8 cellular contexts compared by ENCODE assay signal in genomic region chr11:111977141-111978027, GRCh38. TPM values are rescaled to one million over a fixed set of nuclear protein-coding genes. Genes with fewer than 3 reads are reported as not detected.
DNase-seq lines count a peak whose midpoint lies in the region; ATAC-seq, FAIRE-seq and TF ChIP-seq lines count a peak whose summit lies in the region.

No MANE protein-coding gene starts in this region.

- FAIRE-seq in HepG2 (lab: Jason Lieb, UNC) (no peak), kidney (lab: Jason Lieb, UNC) (no peak)

- intact Hi-C loops in HepG2 (cut with micrococcal nuclease; ENCODE audit: unreplicated experiment) (no loop called here), kidney (cut with DNase I) (no loop called here)

- H3K27me3 ChIP-seq in liver (ENCODE audit: control insufficient read depth in 4 of 4, insufficient read depth in 4 of 4, low read length in 3 of 4) (no peaks in the 10 kb centered on the region), HepG2 (ENCODE audit: control insufficient read depth in 1 of 2, insufficient read depth in 2 of 2, low read length in 2 of 2) (no peaks in the 10 kb centered on the region), smooth muscle cell (ENCODE audit: low read depth) (no peaks in the 10 kb centered on the region)

- no peaks in the 10 kb centered on the region for H3K9me3 Mint-ChIP-seq in chondrocyte (ENCODE audit: low read depth)

- H3K4me1 Mint-ChIP-seq in chondrocyte (ENCODE audit: low read depth), result peaks cover 54% of the 10 kb centered on the region

- H3K36me3 ChIP-seq in liver (ENCODE audit: control insufficient read depth in 4 of 4, insufficient read depth in 3 of 4, low read depth in 1 of 4, low read length in 3 of 4) (peaks cover 0 to 2% (median 0%) of the 10 kb centered on the region in 4 donors), HepG2 (replicated peaks in 1 of 2; ENCODE audit: control insufficient read depth in 1 of 2, insufficient read depth in 2 of 2, low read length in 2 of 2) (peaks cover 5 to 40% of the 10 kb centered on the region in 2 experiments; a peak in 4 of 5 replicates), kidney (ENCODE audit: control insufficient read depth in 1 of 2, insufficient read depth in 2 of 2, low read length in 2 of 2) (peaks cover 0 to 2% of the 10 kb centered on the region in 2 donors), smooth muscle cell (ENCODE audit: low read depth) (no peaks in the 10 kb centered on the region)

- DNase-seq in HepG2 (ENCODE audit: low spot score) (no peak), chondrocyte (ENCODE audit: low spot score) (peak; percentile 87), kidney (peak; percentile 91), smooth muscle cell (lab: John Stamatoyannopoulos, UW; ENCODE audit: unreplicated experiment) (peak; percentile 59), SKM-1 (lab: John Stamatoyannopoulos, UW; ENCODE audit: unreplicated experiment) (no peak), NCI-H524 treated with DMSO at 0.1 percent for 48 hours (lab: John Stamatoyannopoulos, UW) (no peak)

- H3K27me3 Mint-ChIP-seq in chondrocyte (ENCODE audit: low read depth), result no peaks in the 10 kb centered on the region

- H4K20me1 ChIP-seq in HepG2 (ENCODE audit: insufficient read depth, low read length), result no peaks in the 10 kb centered on the region
- no peaks in the 10 kb centered on the region for H4K20me1 ChIP-seq in smooth muscle cell (ENCODE audit: low read depth)

- H2AFZ ChIP-seq in HepG2 (ENCODE audit: low read length) (no peak overlapping the region), smooth muscle cell (ENCODE audit: low read depth) (peak overlapping the region; percentile 20)

- WGBS in liver, result 5% methylated on average over 67 of the region's 67 CpGs
- 97% methylated on average over 50 of the region's 67 CpGs for WGBS in HepG2 (ENCODE audit: low lambda C conversion rate)
- WGBS in smooth muscle cell (ENCODE audit: low lambda C conversion rate), result under 1% methylated on average over 40 of the region's 67 CpGs

- peak overlapping the region; percentile 20 to 69 (median 61) for H3K4me3 ChIP-seq in liver (ENCODE audit: low read depth in 1 of 3, low read length in 3 of 3)
- no peak overlapping the region for H3K4me3 ChIP-seq in HepG2 (replicated peaks in 1 of 3; ENCODE audit: insufficient read depth in 1 of 3, low read depth in 2 of 3, low read length in 3 of 3)
- H3K4me3 ChIP-seq in kidney (ENCODE audit: low read length in 2 of 2), result peak overlapping the region; percentile 58 to 63
- peak overlapping the region; percentile 55 for H3K4me3 ChIP-seq in smooth muscle cell

- H3K9me3 ChIP-seq in liver (ENCODE audit: control insufficient read depth in 4 of 4, low read length in 3 of 4) (no peaks in the 10 kb centered on the region), HepG2 (ENCODE audit: low read length) (no peaks in the 10 kb centered on the region), kidney (ENCODE audit: control insufficient read depth in 1 of 2, low read length in 2 of 2) (no peaks in the 10 kb centered on the region), smooth muscle cell (replicated peaks; ENCODE audit: low read depth) (no peaks in the 10 kb centered on the region)

- CTCF ChIA-PET in HepG2 (lab: Yijun Ruan, JAX; ENCODE audit: low intra/inter-chr PET ratio, low total read pairs), result no interaction called here

- H3K27ac Mint-ChIP-seq in chondrocyte (ENCODE audit: unreplicated experiment), result peak overlapping the region; percentile 97

- in situ Hi-C loops in HepG2 (cut with HindIII; ENCODE audit: extremely low pct_ligation_motif_present, low pct_unique_long_range_greater_than_20kb), result no loop called here

- no peaks in the 10 kb centered on the region for H3K79me2 ChIP-seq in HepG2 (ENCODE audit: insufficient read depth, low read length)
- peaks cover 8% of the 10 kb centered on the region for H3K79me2 ChIP-seq in smooth muscle cell (ENCODE audit: low read depth)

- POLR2A ChIA-PET in HepG2 (lab: Yijun Ruan, JAX), result no interaction called here

- no peak for TF ChIP-seq POLR2A in HepG2 (IDR thresholded peaks at IDR 0.05; ENCODE audit: insufficient read depth in 1 of 2, low read depth in 2 of 2, low read length in 2 of 2)

- ATAC-seq in HepG2 (no peak), SK-N-SH treated with all-trans-retinoic acid at 6 μM for 48 hours (peak; percentile 89)

- H3K36me3 Mint-ChIP-seq in chondrocyte (ENCODE audit: low read depth), result peaks cover 4% of the 10 kb centered on the region

- peak overlapping the region; percentile 93 for H3K4me3 Mint-ChIP-seq in chondrocyte (ENCODE audit: unreplicated experiment)

- H3K4me2 ChIP-seq in HepG2 (ENCODE audit: low read depth, low read length) (no peak overlapping the region), smooth muscle cell (peak overlapping the region; percentile 93)

- peak overlapping the region in 1 of 2 donors; percentile 19 for H3K9ac ChIP-seq in liver (ENCODE audit: low read depth in 1 of 2, low read length in 2 of 2)
- H3K9ac ChIP-seq in HepG2 (ENCODE audit: insufficient read depth, low read depth, low read length), result no peak overlapping the region
- peak overlapping the region; percentile 42 to 43 for H3K9ac ChIP-seq in kidney (ENCODE audit: low read length in 2 of 2)
- H3K9ac ChIP-seq in smooth muscle cell (ENCODE audit: low read depth), result no peak overlapping the region

- H3K4me1 ChIP-seq in liver (ENCODE audit: control insufficient read depth in 4 of 4, insufficient read depth in 4 of 4, low read length in 3 of 4) (peaks cover 0 to 18% (median 6%) of the 10 kb centered on the region in 4 donors), HepG2 (ENCODE audit: insufficient read depth, low read length) (peaks cover 10% of the 10 kb centered on the region), kidney (ENCODE audit: control insufficient read depth in 1 of 2, insufficient read depth in 1 of 2, low read depth in 1 of 2, low read length in 2 of 2) (peaks cover 0 to 10% of the 10 kb centered on the region in 2 donors), smooth muscle cell (ENCODE audit: low read depth) (peaks cover 29% of the 10 kb centered on the region)

- TF ChIP-seq CTCF in liver (IDR thresholded peaks at IDR 0.05; ENCODE audit: low read depth, low read length, missing input control) (no peak), HepG2 (CRISPR knock-in tag; IDR thresholded peaks at IDR 0.05) (no peak), chondrocyte (IDR thresholded peaks at IDR 0.05) (peak; percentile 20), kidney (IDR thresholded peaks at IDR 0.05; ENCODE audit: borderline replicate concordance, extremely low read depth, insufficient read depth) (no peak), smooth muscle cell (IDR thresholded peaks at IDR 0.05; ENCODE audit: borderline replicate concordance, insufficient read depth, poor library complexity, severe bottlenecking) (no peak)

- H3F3A ChIP-seq in smooth muscle cell (ENCODE audit: low read depth), result peaks cover 20% of the 10 kb centered on the region

- no peak for TF ChIP-seq RAD21 in liver (IDR thresholded peaks at IDR 0.05)
- no peak for TF ChIP-seq RAD21 in HepG2 (CRISPR knock-in tag; IDR thresholded peaks at IDR 0.05)

- TF ChIP-seq EP300 in HepG2 (IDR thresholded peaks at IDR 0.05; ENCODE audit: low read depth in 2 of 2, low read length in 2 of 2) (no peak), HepG2 (CRISPR knock-in tag; IDR thresholded peaks at IDR 0.05; ENCODE audit: borderline replicate concordance) (no peak)

- H3K27ac ChIP-seq in liver (ENCODE audit: low read depth in 1 of 2, low read length in 2 of 2), result peak overlapping the region in 1 of 2 donors; percentile 36
- H3K27ac ChIP-seq in HepG2 (ENCODE audit: extremely low read length, insufficient read depth, low read length), result no peak overlapping the region
- peak overlapping the region; percentile 42 to 70 for H3K27ac ChIP-seq in kidney (ENCODE audit: low read depth in 2 of 2, low read length in 2 of 2)
- no peak overlapping the region for H3K27ac ChIP-seq in smooth muscle cell (ENCODE audit: low read depth)

- no TSS peak for BruUV-seq in HepG2 (replicated peaks; lab: Mats Ljungman, UMichigan)

RNA-seq across cellular contexts. Expression of gene DIXDC1, which starts 40.2 kb away (rescaled TPM):
- total RNA-seq in liver (10 to 100 TPM in 1 of 2 donors, 1 to 10 TPM in 1; 7.3 to 12.5 TPM), HepG2 (2016; rRNA removed; fragmentation: Illumina TruSeq; extraction: Trizol) (25.0 and 29.7 TPM in 2 replicates), chondrocyte (28.0 to 41.9 TPM (median 29.6 TPM) in 3 replicates), kidney (29.5 TPM), smooth muscle cell (19.7 and 24.8 TPM in 2 replicates)
- polyA plus RNA-seq in liver (1 to 10 TPM; 2.8 to 4.1 TPM), HepG2 (2011; rRNA removed) (7.8 and 10.4 TPM in 2 replicates), kidney (ENCODE audit: insufficient read depth, low read depth, low replicate concordance) (7.3 TPM), smooth muscle cell (11.9 and 12.4 TPM in 2 replicates)
- 3.1 and 3.8 TPM in 2 replicates for total RNA-seq in HepG2 (2016; cell fraction: cytosol; rRNA removed; fragmentation: Illumina TruSeq; extraction: Trizol; ENCODE audit: low read depth)
- 25.9 and 27.6 TPM in 2 replicates for total RNA-seq in HepG2 (2016; cell fraction: insoluble cytoplasmic fraction; rRNA removed; fragmentation: Illumina TruSeq; extraction: Trizol)
- total RNA-seq in HepG2 (2016; cell fraction: membrane; rRNA removed; fragmentation: Illumina TruSeq; extraction: Trizol), result 9.8 and 10.5 TPM in 2 replicates
- total RNA-seq in HepG2 (2016; cell fraction: nucleus; rRNA removed; fragmentation: Illumina TruSeq; extraction: Trizol), result 23.5 and 24.4 TPM in 2 replicates
- polyA plus RNA-seq in HepG2 (2011; cell fraction: cytosol; rRNA removed), result 5.8 and 6.4 TPM in 2 replicates
- 8.3 and 10.8 TPM in 2 replicates for polyA plus RNA-seq in HepG2 (2011; cell fraction: nucleus; rRNA removed)
- 5.4 and 8.1 TPM in 2 replicates for polyA plus RNA-seq in HepG2 (2012)
- polyA plus RNA-seq in HepG2 (2016; cell fraction: cytosol; fragmentation: Illumina TruSeq; extraction: Trizol; ENCODE audit: low read depth), result 0.92 and 1.2 TPM in 2 replicates
- 18.3 and 18.5 TPM in 2 replicates for polyA plus RNA-seq in HepG2 (2016; cell fraction: insoluble cytoplasmic fraction; fragmentation: Illumina TruSeq; extraction: Trizol; ENCODE audit: low read depth)
- 3.9 and 4.0 TPM in 2 replicates for polyA plus RNA-seq in HepG2 (2016; cell fraction: membrane; fragmentation: Illumina TruSeq; extraction: Trizol; ENCODE audit: low read depth)
- polyA plus RNA-seq in HepG2 (2016; cell fraction: nucleus; fragmentation: Illumina TruSeq; extraction: Trizol; ENCODE audit: insufficient read depth, low read depth), result 15.8 and 16.2 TPM in 2 replicates
- polyA minus RNA-seq in HepG2 (2011; rRNA and poly(A)+ RNA removed; ENCODE audit: low replicate concordance), result 14.7 and 35.3 TPM in 2 replicates
- 13.1 and 16.2 TPM in 2 replicates for polyA minus RNA-seq in HepG2 (2011; cell fraction: cytosol; rRNA and poly(A)+ RNA removed)
- polyA minus RNA-seq in HepG2 (2011; cell fraction: nucleus; rRNA and poly(A)+ RNA removed), result 27.1 and 33.9 TPM in 2 replicates

RNA-seq across cellular contexts. Expression of gene DLAT, which starts 47.8 kb away (rescaled TPM):
- total RNA-seq in liver, result 10 to 100 TPM; 15.6 to 16.3 TPM
- polyA plus RNA-seq in liver, result 10 to 100 TPM in 1 of 2 donors, 1 to 10 TPM in 1; 8.8 to 10.8 TPM
- 62.2 and 73.2 TPM in 2 replicates for total RNA-seq in HepG2 (2016; rRNA removed; fragmentation: Illumina TruSeq; extraction: Trizol)
- total RNA-seq in HepG2 (2016; cell fraction: cytosol; rRNA removed; fragmentation: Illumina TruSeq; extraction: Trizol; ENCODE audit: low read depth), result 15.1 and 15.7 TPM in 2 replicates
- 63.4 and 67.7 TPM in 2 replicates for total RNA-seq in HepG2 (2016; cell fraction: insoluble cytoplasmic fraction; rRNA removed; fragmentation: Illumina TruSeq; extraction: Trizol)
- total RNA-seq in HepG2 (2016; cell fraction: membrane; rRNA removed; fragmentation: Illumina TruSeq; extraction: Trizol), result 30.4 and 35.5 TPM in 2 replicates
- total RNA-seq in HepG2 (2016; cell fraction: nucleus; rRNA removed; fragmentation: Illumina TruSeq; extraction: Trizol), result 32.8 and 36.5 TPM in 2 replicates
- polyA plus RNA-seq in HepG2 (2011; rRNA removed), result 21.5 and 26.4 TPM in 2 replicates
- 15.5 and 18.8 TPM in 2 replicates for polyA plus RNA-seq in HepG2 (2011; cell fraction: cytosol; rRNA removed)
- 9.0 and 9.7 TPM in 2 replicates for polyA plus RNA-seq in HepG2 (2011; cell fraction: nucleus; rRNA removed)
- polyA plus RNA-seq in HepG2 (2012), result 19.8 and 28.1 TPM in 2 replicates
- 7.9 TPM in 2 replicates for polyA plus RNA-seq in HepG2 (2016; cell fraction: cytosol; fragmentation: Illumina TruSeq; extraction: Trizol; ENCODE audit: low read depth)
- polyA plus RNA-seq in HepG2 (2016; cell fraction: insoluble cytoplasmic fraction; fragmentation: Illumina TruSeq; extraction: Trizol; ENCODE audit: low read depth), result 71.4 and 72.1 TPM in 2 replicates
- 18.4 and 21.2 TPM in 2 replicates for polyA plus RNA-seq in HepG2 (2016; cell fraction: membrane; fragmentation: Illumina TruSeq; extraction: Trizol; ENCODE audit: low read depth)
- polyA plus RNA-seq in HepG2 (2016; cell fraction: nucleus; fragmentation: Illumina TruSeq; extraction: Trizol; ENCODE audit: insufficient read depth, low read depth), result 37.6 and 38.9 TPM in 2 replicates
- 27.1 and 37.7 TPM in 2 replicates for polyA minus RNA-seq in HepG2 (2011; rRNA and poly(A)+ RNA removed; ENCODE audit: low replicate concordance)
- polyA minus RNA-seq in HepG2 (2011; cell fraction: cytosol; rRNA and poly(A)+ RNA removed), result 30.4 and 33.5 TPM in 2 replicates
- 24.3 and 31.8 TPM in 2 replicates for polyA minus RNA-seq in HepG2 (2011; cell fraction: nucleus; rRNA and poly(A)+ RNA removed)
- total RNA-seq in chondrocyte, result 24.9 to 31.6 TPM (median 27.7 TPM) in 3 replicates
- 33.1 TPM for total RNA-seq in kidney
- 27.5 TPM for polyA plus RNA-seq in kidney (ENCODE audit: insufficient read depth, low read depth, low replicate concordance)
- total RNA-seq in smooth muscle cell, result 23.6 and 39.5 TPM in 2 replicates
- polyA plus RNA-seq in smooth muscle cell, result 19.2 and 23.8 TPM in 2 replicates

RNA-seq across cellular contexts. Expression of gene C11orf52, which starts 58.7 kb away (rescaled TPM):
- total RNA-seq in liver (1 to 10 TPM; 4.2 to 5.1 TPM), HepG2 (2016; rRNA removed; fragmentation: Illumina TruSeq; extraction: Trizol) (7.4 and 10.5 TPM in 2 replicates), chondrocyte (0.67 to 2.0 TPM (median 0.72 TPM) in 3 replicates), kidney (27.8 TPM), smooth muscle cell (0.90 and 3.0 TPM in 2 replicates)
- polyA plus RNA-seq in liver (10 to 100 TPM in 1 of 2 donors, 1 to 10 TPM in 1; 9.6 to 10.9 TPM), HepG2 (2011; rRNA removed) (11.0 and 16.5 TPM in 2 replicates), kidney (ENCODE audit: insufficient read depth, low read depth, low replicate concordance) (103 TPM), smooth muscle cell (0.64 and 1.2 TPM in 2 replicates)
- 4.1 and 5.5 TPM in 2 replicates for total RNA-seq in HepG2 (2016; cell fraction: cytosol; rRNA removed; fragmentation: Illumina TruSeq; extraction: Trizol; ENCODE audit: low read depth)
- 6.8 and 7.2 TPM in 2 replicates for total RNA-seq in HepG2 (2016; cell fraction: insoluble cytoplasmic fraction; rRNA removed; fragmentation: Illumina TruSeq; extraction: Trizol)
- total RNA-seq in HepG2 (2016; cell fraction: membrane; rRNA removed; fragmentation: Illumina TruSeq; extraction: Trizol), result 8.8 and 9.2 TPM in 2 replicates
- total RNA-seq in HepG2 (2016; cell fraction: nucleus; rRNA removed; fragmentation: Illumina TruSeq; extraction: Trizol), result 4.1 and 4.7 TPM in 2 replicates
- polyA plus RNA-seq in HepG2 (2011; cell fraction: cytosol; rRNA removed), result 13.1 and 14.8 TPM in 2 replicates
- polyA plus RNA-seq in HepG2 (2011; cell fraction: nucleus; rRNA removed), result 5.6 and 8.0 TPM in 2 replicates
- 9.9 and 12.8 TPM in 2 replicates for polyA plus RNA-seq in HepG2 (2012)
- polyA plus RNA-seq in HepG2 (2016; cell fraction: cytosol; fragmentation: Illumina TruSeq; extraction: Trizol; ENCODE audit: low read depth), result 5.0 TPM in 2 replicates
- polyA plus RNA-seq in HepG2 (2016; cell fraction: insoluble cytoplasmic fraction; fragmentation: Illumina TruSeq; extraction: Trizol; ENCODE audit: low read depth), result 9.5 and 12.3 TPM in 2 replicates
- 9.8 and 10.0 TPM in 2 replicates for polyA plus RNA-seq in HepG2 (2016; cell fraction: membrane; fragmentation: Illumina TruSeq; extraction: Trizol; ENCODE audit: low read depth)
- polyA plus RNA-seq in HepG2 (2016; cell fraction: nucleus; fragmentation: Illumina TruSeq; extraction: Trizol; ENCODE audit: insufficient read depth, low read depth), result 8.5 and 9.1 TPM in 2 replicates
- 3.9 TPM in 1 of 2 replicates, not detected in the other for polyA minus RNA-seq in HepG2 (2011; rRNA and poly(A)+ RNA removed; ENCODE audit: low replicate concordance)
- polyA minus RNA-seq in HepG2 (2011; cell fraction: cytosol; rRNA and poly(A)+ RNA removed), result 3.7 and 7.0 TPM in 2 replicates
- 3.3 and 5.7 TPM in 2 replicates for polyA minus RNA-seq in HepG2 (2011; cell fraction: nucleus; rRNA and poly(A)+ RNA removed)

Comparison
In these comparisons a context has a peak if more than half of its experiments do, and no peak if none do; other contexts are left out.
1. H3K4me3 ChIP-seq: peak in liver (3 of 3), kidney (2 of 2) and smooth muscle cell (single experiment); none in HepG2 (0 of 3).
2. H3K27ac ChIP-seq: peak in kidney (2 of 2); none in HepG2 (single experiment) and smooth muscle cell (single experiment).
3. H3K9ac ChIP-seq: peak in kidney (2 of 2); none in HepG2 (single experiment) and smooth muscle cell (single experiment).
4. DNase-seq: peak in chondrocyte (single experiment), kidney (single experiment) and smooth muscle cell (single experiment); none in HepG2 (single experiment), SKM-1 (single experiment) and NCI-H524 treated with DMSO at 0.1 percent for 48 hours (single experiment).